In genomic region chr17:66548659-66549311, GRCh38 we compare ENCODE assay signal across 14 cellular contexts.
A peak's percentile ranks its signal among the peaks of the same experiment; 100 is the strongest.
DNase-seq lines count a peak whose midpoint lies in the region; FAIRE-seq and TF ChIP-seq lines count a peak whose summit lies in the region.
"Had no signal": no experiment of that assay in that cellular context is flagged by ENCODE, and none has a peak within 500 bp of the region (broad histone marks: within the 10 kb centered on the region; RNA-seq: fewer than 3 reads in every experiment).

No MANE protein-coding gene starts in this region.

- H3K27me3 Mint-ChIP-seq in activated CD4-positive, alpha-beta T cell treated with anti-CD3 and anti-CD28 coated beads, Interleukin-2, amount 10 ng/mL, durations not matched to agents 7 days and 5 days: no peaks in the 10 kb centered on the region

- peak overlapping the region; percentile 73 for H3K27ac Mint-ChIP-seq in activated CD4-positive, alpha-beta T cell treated with anti-CD3 and anti-CD28 coated beads, Interleukin-2, amount 10 ng/mL, durations not matched to agents 7 days and 5 days

- H3K4me2 ChIP-seq in H1 (ENCODE audit: insufficient read depth in 1 of 2, low read depth in 2 of 2, low read length in 2 of 2) (peak overlapping the region; percentile 32 to 57; a peak in 3 of 4 replicates), osteoblast (ENCODE audit: insufficient read depth, low read length) (peak overlapping the region; percentile 23)

- FAIRE-seq in RCC 7860 (lab: Jason Lieb, UNC) (no peak), H1 (lab: Jason Lieb, UNC) (no peak)

- peak overlapping the region; percentile 76; the same call in 1 of the 2 replicates for H3K18ac ChIP-seq in H1 (ENCODE audit: extremely low read depth, low read length)

- no peak overlapping the region for H2AFZ ChIP-seq in H1 (ENCODE audit: low read length)
- no peak overlapping the region for H2AFZ ChIP-seq in osteoblast (ENCODE audit: low read length)

- H3K23me2 ChIP-seq in H1 (ENCODE audit: low read depth, low read length): no peaks in the 10 kb centered on the region; the same call in 1 of the 2 replicates

- peak overlapping the region; percentile 66 for H2BK15ac ChIP-seq in H1 (ENCODE audit: low read length)

- TF ChIP-seq EP300 in H1 (IDR thresholded peaks at IDR 0.05; ENCODE audit: borderline replicate concordance in 1 of 2, low read depth in 2 of 2, low read length in 2 of 2): no peak

- H3K4me1 Mint-ChIP-seq in activated CD4-positive, alpha-beta T cell treated with anti-CD3 and anti-CD28 coated beads, Interleukin-2, amount 10 ng/mL, durations not matched to agents 7 days and 5 days: peaks cover 41% of the 10 kb centered on the region

- peaks cover 31% of the 10 kb centered on the region for H3K36me3 Mint-ChIP-seq in activated CD4-positive, alpha-beta T cell treated with anti-CD3 and anti-CD28 coated beads, Interleukin-2, amount 10 ng/mL, durations not matched to agents 7 days and 5 days (ENCODE audit: low read depth)

- H4K8ac ChIP-seq in H1 (ENCODE audit: extremely low read depth, insufficient read depth, low read length): no peak overlapping the region

- no peak for TF ChIP-seq POLR2A in H1 (IDR thresholded peaks at IDR 0.05; ENCODE audit: control extremely low read depth in 1 of 2, low read depth in 2 of 2, low read length in 2 of 2)

- peak overlapping the region; percentile 86; the same call in 1 of the 2 replicates for H2BK20ac ChIP-seq in H1 (ENCODE audit: low read length)

- H2AK5ac ChIP-seq in H1 (ENCODE audit: low read depth, low read length): peak overlapping the region; percentile 18; the same call in 1 of the 2 replicates

- no peak for TF ChIP-seq RAD21 in H1 (IDR thresholded peaks at IDR 0.05 in 1 of 2, conservative IDR thresholded peaks at IDR 0.05 in 1 of 2; ENCODE audit: low read depth in 2 of 2, low read length in 2 of 2)

- no peak for TF ChIP-seq CTCF in H1 (IDR thresholded peaks at IDR 0.05; ENCODE audit: control extremely low read depth in 1 of 3, insufficient read depth in 1 of 3, low read depth in 1 of 3, low read length in 3 of 3)
- no peak for TF ChIP-seq CTCF in osteoblast (IDR thresholded peaks at IDR 0.05; ENCODE audit: extremely low read depth, low read depth, low read length)
- no peak for TF ChIP-seq CTCF in GM13976 (IDR thresholded peaks at IDR 0.05; ENCODE audit: borderline replicate concordance, control extremely low read depth, extremely low read depth, insufficient read depth, missing control alignments)

- in situ Hi-C loops in GM13976 (cut with MboI; ENCODE audit: low sequenced_read_pairs, unreplicated experiment): no loop called here

- H3K4me3 ChIP-seq in H1 (ENCODE audit: extremely low read depth in 1 of 4, insufficient read depth in 2 of 4, low read depth in 3 of 4, low read length in 4 of 4) (peak overlapping the region in 1 of 4 experiments; percentile 25; a peak in 1 of 8 replicates), osteoblast (ENCODE audit: insufficient read depth, low read length) (no peak overlapping the region)
- H3K4me3 ChIP-seq: mucosa of descending colon, right atrium auricular region, tibial nerve had no signal

- peaks cover 5 to 21% (median 16%) of the 10 kb centered on the region in 4 experiments; a peak in 6 of 7 replicates for H3K4me1 ChIP-seq in H1 (replicated peaks in 1 of 4; ENCODE audit: control insufficient read depth in 3 of 4, insufficient read depth in 4 of 4, low read length in 3 of 4)
- H3K4me1 ChIP-seq in osteoblast (ENCODE audit: insufficient read depth, low read length): peaks cover 53% of the 10 kb centered on the region
- H3K4me1 ChIP-seq: right atrium auricular region had no signal

- H3K56ac ChIP-seq in H1 (replicated peaks; ENCODE audit: insufficient read length, low read depth, low read length): no peak overlapping the region

- peak overlapping the region; percentile 94 for H2BK12ac ChIP-seq in H1 (ENCODE audit: low read depth, low read length)

- H3K79me2 ChIP-seq in H1 (ENCODE audit: control insufficient read depth in 1 of 2, insufficient read depth in 2 of 2, low read length in 2 of 2) (no peaks in the 10 kb centered on the region; a peak in 1 of 4 replicates), osteoblast (ENCODE audit: insufficient read depth, low read length) (peaks cover 42% of the 10 kb centered on the region)

- H3K23ac ChIP-seq in H1 (ENCODE audit: insufficient read length): no peak overlapping the region

- CTCF ChIA-PET in activated CD4-positive, alpha-beta T cell treated with anti-CD3 and anti-CD28 coated beads, Interleukin-2, amount 10 ng/mL, durations not matched to agents 7 days and 5 days (lab: Charles Lee): interaction anchor here (0.6 to 1.9 kb wide), 5 partner anchors 11 to 233 kb away, joined by 3 to 5 read pairs (median 3); no protein-coding TSS in a partner anchor
- CTCF ChIA-PET in H1 (lab: Charles Lee; ENCODE audit: partially characterized antibody): interaction anchor here (0.6 to 1.6 kb wide), 6 partner anchors 11 to 68 kb away, joined by 3 to 9 read pairs (median 3); no protein-coding TSS in a partner anchor

- H3K9me3 ChIP-seq in H1 (ENCODE audit: insufficient read depth in 2 of 2, low read depth in 1 of 2, low read length in 1 of 2) (0 out of 4 replicates have a peak, but pooled peaks cover 0 to 7% of the 10 kb centered on the region in 2 experiments), osteoblast (ENCODE audit: low read depth, low read length) (no peaks in the 10 kb centered on the region)
- H3K9me3 ChIP-seq: mucosa of descending colon had no signal

- no peaks in the 10 kb centered on the region for H4K20me1 ChIP-seq in H1 (replicated peaks in 1 of 2; ENCODE audit: control insufficient read depth in 1 of 2, insufficient read depth in 2 of 2, low read length in 2 of 2)
- H4K20me1 ChIP-seq in osteoblast (ENCODE audit: insufficient read depth, low read length): no peaks in the 10 kb centered on the region

- peaks cover 17% of the 10 kb centered on the region for H3K9me3 Mint-ChIP-seq in activated CD4-positive, alpha-beta T cell treated with anti-CD3 and anti-CD28 coated beads, Interleukin-2, amount 10 ng/mL, durations not matched to agents 7 days and 5 days

- POLR2A ChIA-PET in activated CD4-positive, alpha-beta T cell treated with anti-CD3 and anti-CD28 coated beads, Interleukin-2, amount 10 ng/mL, durations not matched to agents 7 days and 5 days (lab: Charles Lee): no interaction called here
- POLR2A ChIA-PET in H1 (lab: Charles Lee; ENCODE audit: partially characterized antibody): interaction anchor here (0.6 to 1.7 kb wide), 8 partner anchors 8 to 80 kb away, joined by 3 to 6 read pairs (median 3); no protein-coding TSS in a partner anchor

- H4K91ac ChIP-seq in H1 (replicated peaks; ENCODE audit: insufficient read length, low read length): peak overlapping the region; percentile 68

- H4K5ac ChIP-seq in H1 (ENCODE audit: insufficient read length, low read depth, low read length): no peak overlapping the region

- no peak overlapping the region for H3K14ac ChIP-seq in H1 (ENCODE audit: insufficient read length)

- peak overlapping the region; percentile 79 for H2BK5ac ChIP-seq in H1 (ENCODE audit: low read depth, low read length)

- H2BK120ac ChIP-seq in H1 (replicated peaks; ENCODE audit: low read depth, low read length): no peak overlapping the region

- H3K36me3 ChIP-seq in H1 (ENCODE audit: control insufficient read depth in 2 of 4, insufficient read depth in 4 of 4, low read length in 3 of 4) (no peaks in the 10 kb centered on the region), osteoblast (ENCODE audit: insufficient read depth, low read length) (peaks cover 4% of the 10 kb centered on the region)
- H3K36me3 ChIP-seq: right atrium auricular region, tibial nerve had no signal

- DNase-seq in activated CD4-positive, alpha-beta T cell treated with anti-CD3 and anti-CD28 coated beads, Interleukin-2, amount 10 ng/mL, durations not matched to agents 7 days and 5 days: no peak
- DNase-seq in activated CD4-positive, alpha-beta T cell treated with anti-CD3 and anti-CD28 coated beads for 1 hour: no peak
- peak; percentile 25 for DNase-seq in RCC 7860 (ENCODE audit: low spot score)
- no peak for DNase-seq in H1 (ENCODE audit: low read depth in 1 of 2, low spot score in 2 of 2)
- no peak for DNase-seq in osteoblast (ENCODE audit: insufficient read length, low spot score, missing footprints)
- no peak for DNase-seq in NCI-H1694 treated with DMSO at 0.1 percent for 48 hours (lab: John Stamatoyannopoulos, UW)
- no peak for DNase-seq in stimulated activated CD4-positive, alpha-beta T cell treated with anti-CD3 and anti-CD28 coated beads, Interleukin-4, amount 100 ng/mL, for 24 hours
- no peak for DNase-seq in GM13976 (ENCODE audit: low spot score)
- DNase-seq: DMS79 treated with DMSO at 0.1 percent for 48 hours, NCI-H1436 treated with DMSO at 0.1 percent for 48 hours, NCI-H82 had no signal

- H3K4ac ChIP-seq in H1 (replicated peaks; ENCODE audit: insufficient read length, low read depth, low read length): peak overlapping the region; percentile 54

- no peaks in the 10 kb centered on the region; the same call in 1 of the 2 replicates for H3K79me1 ChIP-seq in H1 (ENCODE audit: low read depth, low read length)

- H3K27ac ChIP-seq in H1 (ENCODE audit: low read depth, low read length) (peak overlapping the region; percentile 72; the same call in 1 of the 2 replicates), osteoblast (ENCODE audit: low read depth, low read length) (peak overlapping the region; percentile 56)
- H3K27ac ChIP-seq: right atrium auricular region had no signal

- H3K4me3 Mint-ChIP-seq in activated CD4-positive, alpha-beta T cell treated with anti-CD3 and anti-CD28 coated beads, Interleukin-2, amount 10 ng/mL, durations not matched to agents 7 days and 5 days: no peak overlapping the region

- 77% methylated on average over 14 of the region's 14 CpGs; no CpG with 5 or more reads in 1 of the 2 experiments for WGBS in H1 (ENCODE audit: extremely low coverage in 1 of 2, insufficient coverage in 1 of 2, insufficient read length in 1 of 2, insufficient replicate concordance in 2 of 2, low coverage in 1 of 2, low lambda C conversion rate in 2 of 2, missing lambda C conversion rate in 1 of 2), 2 experiments

- H3K27me3 ChIP-seq in H1 (replicated peaks in 1 of 4; ENCODE audit: control insufficient read depth in 3 of 4, extremely low read depth in 1 of 4, insufficient read depth in 3 of 4, low read length in 3 of 4) (no peaks in the 10 kb centered on the region), osteoblast (ENCODE audit: insufficient read depth, low read length) (no peaks in the 10 kb centered on the region)
- H3K27me3 ChIP-seq: right atrium auricular region, tibial nerve had no signal

- H3K9ac ChIP-seq in H1 (replicated peaks in 1 of 4; ENCODE audit: extremely low read depth in 1 of 4, low read depth in 3 of 4, low read length in 3 of 4): no peak overlapping the region

TF ChIP-seq in H1, 55 proteins besides CTCF, POLR2A, EP300 and RAD21:
- no peak for TF ChIP-seq ZNF274 (IDR thresholded peaks at IDR 0.05; ENCODE audit: borderline replicate concordance, extremely low read depth, low read length)
- peak; percentile 72 for TF ChIP-seq CEBPB (IDR thresholded peaks at IDR 0.05; ENCODE audit: low read depth, low read length)
TF ChIP-seq in H1: peak in this region for 1.
